In the genomic region with DNA sequence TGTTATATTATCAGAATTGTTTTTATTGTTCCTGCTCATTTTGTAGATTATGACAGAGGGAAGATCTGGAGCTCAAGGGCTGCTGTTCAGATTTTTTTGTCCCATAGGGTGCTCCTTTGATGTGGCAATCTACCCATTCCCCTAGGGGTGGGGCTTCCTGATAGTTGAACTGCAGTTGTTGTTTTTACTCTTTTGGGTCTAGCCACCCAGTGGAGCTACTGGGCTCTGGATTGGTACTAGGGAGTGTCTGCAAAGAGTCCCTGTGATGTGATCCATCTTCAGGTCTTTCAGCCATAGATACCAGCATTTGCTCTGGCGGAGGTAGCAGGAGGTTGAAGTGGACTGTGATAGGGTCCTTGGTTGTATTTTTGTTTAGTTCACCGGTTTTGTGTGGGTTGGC, we compare ENCODE assay signal across 26 cellular contexts. TPM values are rescaled to one million over a fixed set of nuclear protein-coding genes. Genes with fewer than 3 reads are reported as not detected.
"Had no signal": no experiment of that assay in that cellular context is flagged by ENCODE, and none has a peak within 500 bp of the region (broad histone marks: within the 10 kb centered on the region; RNA-seq: fewer than 3 reads in every experiment).

No MANE protein-coding gene starts in this region.

- DNase-seq: activated B cell treated with CpG ODN at 0.5 μM for 24 hours; activated CD4-positive, alpha-beta T cell treated with anti-CD3 and anti-CD28 coated beads for 36 hours; activated CD4-positive, alpha-beta T cell treated with anti-CD3 and anti-CD28 coated beads, Interleukin-2, amount 50 U/mL, for 4 hours; activated CD8-positive, alpha-beta memory T cell treated with anti-CD3 and anti-CD28 coated beads, Interleukin-2, amount 50 U/mL, for 48 hours; activated naive CD4-positive, alpha-beta T cell; activated naive CD8-positive, alpha-beta T cell treated with anti-CD3 and anti-CD28 coated beads for 36 hours; activated T-cell treated with anti-CD3 and anti-CD28 coated beads, Interleukin-2, amount 50 U/mL, for 4 hours; colonic mucosa; dorsolateral prefrontal cortex; esophagus squamous epithelium; gastrocnemius medialis; hippocampal formation; left cardiac atrium; nephron progenitor cell; nucleus accumbens; small intestine; stimulated activated CD4-positive, alpha-beta T cell treated with anti-CD3 and anti-CD28 coated beads, Interleukin-2, amount 100 ng/mL, for 24 hours; upper lobe of right lung had no signal

- H3K9me3 ChIP-seq: colonic mucosa, esophagus squamous epithelium, gastrocnemius medialis, right lobe of liver, upper lobe of right lung had no signal

- H3K36me3 ChIP-seq: colonic mucosa, esophagus squamous epithelium, gastrocnemius medialis, right lobe of liver, upper lobe of right lung had no signal

- H3K27ac ChIP-seq: colonic mucosa, dorsolateral prefrontal cortex, esophagus squamous epithelium, gastrocnemius medialis, right lobe of liver, upper lobe of right lung had no signal

- H3K4me1 ChIP-seq: colonic mucosa, esophagus squamous epithelium, gastrocnemius medialis, right lobe of liver, upper lobe of right lung had no signal

- ATAC-seq: activated CD4-positive, alpha-beta T cell treated with anti-CD3 and anti-CD28 coated beads for 36 hours; activated T-cell treated with anti-CD3 and anti-CD28 coated beads, Interleukin-2, amount 50 U/mL, for 4 hours; gastrocnemius medialis; left cardiac atrium; right lobe of liver; stimulated activated effector memory CD8-positive, alpha-beta T cell treated with anti-CD3 and anti-CD28 coated beads, Interleukin-12 subunit alpha, Interleukin-12 subunit beta, amount 100 ng/mL, for 72 hours; upper lobe of right lung had no signal

- H3K27me3 ChIP-seq: colonic mucosa, dorsolateral prefrontal cortex, esophagus squamous epithelium, gastrocnemius medialis, right lobe of liver, upper lobe of right lung had no signal

- H3K4me3 ChIP-seq: colonic mucosa, dorsolateral prefrontal cortex, esophagus squamous epithelium, gastrocnemius medialis, right lobe of liver, upper lobe of right lung had no signal

RNA-seq across cellular contexts. Expression of gene SLCO1B1, which starts 57.9 kb away (rescaled TPM):
- total RNA-seq: activated B cell treated with CpG ODN at 0.5 μM for 24 hours; activated CD4-positive, alpha-beta T cell treated with anti-CD3 and anti-CD28 coated beads for 36 hours; activated CD8-positive, alpha-beta memory T cell treated with anti-CD3 and anti-CD28 coated beads for 36 hours; activated naive CD8-positive, alpha-beta T cell treated with anti-CD3 and anti-CD28 coated beads for 36 hours; activated T-cell treated with anti-CD3 and anti-CD28 coated beads, Interleukin-2, amount 50 U/mL, for 4 hours; activated T-helper 2 cell treated with anti-CD3 and anti-CD28 coated beads, Interferon-gamma antibody, Interleukin-2, Interleukin-4, amounts not matched to agents 10 μg/mL and 5 μg/mL and 100 μg/mL, durations not matched to agents 14 hours and 24 hours and 36 hours; bronchial epithelial cell; colonic mucosa; dorsolateral prefrontal cortex; esophagus squamous epithelium; left cardiac atrium; mononuclear cell; myocyte; upper lobe of right lung had no signal
- polyA plus RNA-seq: small intestine, thymus had no signal
